10 cellular contexts compared by ENCODE assay signal in the genomic region with DNA sequence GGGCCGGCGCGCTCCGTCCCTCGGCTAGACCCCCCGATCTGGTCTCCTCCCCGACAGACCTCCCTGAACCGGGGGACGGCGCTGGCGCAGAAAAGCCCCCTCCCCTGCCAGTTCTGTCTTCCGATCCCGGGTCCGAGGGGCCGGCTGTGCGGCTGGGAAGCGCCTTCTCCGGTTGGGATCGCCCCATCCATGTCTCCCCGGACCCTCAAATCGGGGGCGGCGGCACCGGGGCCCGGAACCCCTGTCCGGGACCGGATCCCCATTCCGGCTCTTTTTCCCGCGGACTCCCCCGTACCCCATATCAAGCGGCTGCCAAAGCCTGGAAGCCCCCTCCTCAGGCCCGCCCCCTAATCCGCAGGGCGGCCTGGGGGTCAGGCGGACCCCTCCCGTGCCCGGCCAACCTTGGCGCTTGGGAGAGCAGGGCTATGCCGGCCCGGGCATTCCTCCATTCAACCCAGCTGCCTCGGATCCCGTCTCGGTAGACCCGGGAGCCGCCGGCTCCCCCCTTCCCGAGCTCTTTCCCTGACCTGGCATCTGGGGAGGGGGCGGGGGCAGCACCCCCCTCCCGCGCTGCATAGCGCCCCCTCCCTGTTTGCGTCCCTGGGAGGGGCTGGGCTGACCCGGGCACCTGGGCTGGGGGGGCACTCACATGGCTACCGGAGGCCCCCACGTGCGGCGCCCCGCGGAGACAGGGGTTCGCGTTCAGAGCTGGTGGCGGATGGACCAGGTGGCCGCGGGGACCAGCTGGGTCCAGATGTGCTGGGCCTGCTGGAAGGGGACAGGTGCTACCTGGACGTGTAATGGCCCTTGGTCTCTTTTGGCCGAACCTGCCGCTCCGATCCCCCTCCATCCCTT. TPM values are rescaled to one million over a fixed set of nuclear protein-coding genes. Genes with fewer than 3 reads are reported as not detected.
A peak's percentile ranks its signal among the peaks of the same experiment; 100 is the strongest.
DNase-seq lines count a peak whose midpoint lies in the region; ATAC-seq, FAIRE-seq and TF ChIP-seq lines count a peak whose summit lies in the region.
"Had no signal": no experiment of that assay in that cellular context is flagged by ENCODE, and none has a peak within 500 bp of the region (broad histone marks: within the 10 kb centered on the region; RNA-seq: fewer than 3 reads in every experiment).

No MANE protein-coding gene starts in this region.

- H3K36me3 ChIP-seq in BLaER1 (no peaks in the 10 kb centered on the region), HEK293 (ENCODE audit: control insufficient read depth in 2 of 2, insufficient read depth in 1 of 2, low read length in 2 of 2) (no peaks in the 10 kb centered on the region), H1 (ENCODE audit: control insufficient read depth in 2 of 4, insufficient read depth in 4 of 4, low read length in 3 of 4) (no peaks in the 10 kb centered on the region), osteoblast (ENCODE audit: insufficient read depth, low read length) (no peaks in the 10 kb centered on the region)
- H3K36me3 ChIP-seq: transverse colon had no signal

- H2BK20ac ChIP-seq in H1 (ENCODE audit: low read length): no peak overlapping the region

- no peak overlapping the region for H2AK5ac ChIP-seq in H1 (ENCODE audit: low read depth, low read length)

- TF ChIP-seq CTCF in HEK293 (tag by site-specific recombination; IDR thresholded peaks at IDR 0.05) (no peak), H1 (IDR thresholded peaks at IDR 0.05; ENCODE audit: control extremely low read depth in 1 of 3, insufficient read depth in 1 of 3, low read depth in 1 of 3, low read length in 3 of 3) (no peak), osteoblast (IDR thresholded peaks at IDR 0.05; ENCODE audit: extremely low read depth, low read depth, low read length) (no peak)

- H3K79me2 ChIP-seq in H1 (ENCODE audit: control insufficient read depth in 1 of 2, insufficient read depth in 2 of 2, low read length in 2 of 2) (no peaks in the 10 kb centered on the region), osteoblast (ENCODE audit: insufficient read depth, low read length) (no peaks in the 10 kb centered on the region)

- no peak for TF ChIP-seq RAD21 in H1 (IDR thresholded peaks at IDR 0.05 in 1 of 2, conservative IDR thresholded peaks at IDR 0.05 in 1 of 2; ENCODE audit: low read depth in 2 of 2, low read length in 2 of 2)

- H3K4me3 ChIP-seq in BLaER1 (peak overlapping the region; percentile 48; the same call in 1 of the 2 replicates), HEK293 (ENCODE audit: low read depth, low read length) (peak overlapping the region; percentile 43), H1 (ENCODE audit: extremely low read depth in 1 of 4, insufficient read depth in 2 of 4, low read depth in 3 of 4, low read length in 4 of 4) (peak overlapping the region; percentile 57 to 80 (median 63)), osteoblast (ENCODE audit: insufficient read depth, low read length) (no peak overlapping the region)

- H3K4ac ChIP-seq in H1 (replicated peaks; ENCODE audit: insufficient read length, low read depth, low read length): no peak overlapping the region

- H3K4me2 ChIP-seq in BLaER1 (peak overlapping the region; percentile 57), H1 (ENCODE audit: insufficient read depth in 1 of 2, low read depth in 2 of 2, low read length in 2 of 2) (peak overlapping the region; percentile 64 to 90), osteoblast (ENCODE audit: insufficient read depth, low read length) (no peak overlapping the region)

- no peak overlapping the region for H4K5ac ChIP-seq in H1 (ENCODE audit: insufficient read length, low read depth, low read length)

- H2BK15ac ChIP-seq in H1 (ENCODE audit: low read length): no peak overlapping the region

- H3K4me1 ChIP-seq in BLaER1 (no peaks in the 10 kb centered on the region), HEK293 (ENCODE audit: control insufficient read depth, insufficient read depth, low read length) (no peaks in the 10 kb centered on the region), H1 (replicated peaks in 1 of 4; ENCODE audit: control insufficient read depth in 3 of 4, insufficient read depth in 4 of 4, low read length in 3 of 4) (peaks cover 0 to 9% (median 4%) of the 10 kb centered on the region in 4 experiments; a peak in 6 of 7 replicates), osteoblast (ENCODE audit: insufficient read depth, low read length) (no peaks in the 10 kb centered on the region)

- no peak overlapping the region for H3K9ac ChIP-seq in BLaER1
- H3K9ac ChIP-seq in H1 (replicated peaks in 1 of 4; ENCODE audit: extremely low read depth in 1 of 4, low read depth in 3 of 4, low read length in 3 of 4): peak overlapping the region in 1 of 4 experiments; percentile 42; a peak in 1 of 7 replicates

- H3K9me3 ChIP-seq in BLaER1 (no peaks in the 10 kb centered on the region), HEK293 (ENCODE audit: control insufficient read depth, insufficient read depth, low read depth, low read length) (no peaks in the 10 kb centered on the region), H1 (ENCODE audit: insufficient read depth in 2 of 2, low read depth in 1 of 2, low read length in 1 of 2) (no peaks in the 10 kb centered on the region), osteoblast (ENCODE audit: low read depth, low read length) (no peaks in the 10 kb centered on the region)
- H3K9me3 ChIP-seq: transverse colon had no signal

- H2AFZ ChIP-seq in H1 (ENCODE audit: low read length) (no peak overlapping the region), osteoblast (ENCODE audit: low read length) (no peak overlapping the region)

- peaks cover 79% of the 10 kb centered on the region for H3K27me3 ChIP-seq in BLaER1
- peaks cover 0 to 30% (median 22%) of the 10 kb centered on the region in 4 experiments; a peak in 6 of 7 replicates for H3K27me3 ChIP-seq in H1 (replicated peaks in 1 of 4; ENCODE audit: control insufficient read depth in 3 of 4, extremely low read depth in 1 of 4, insufficient read depth in 3 of 4, low read length in 3 of 4)
- H3K27me3 ChIP-seq in osteoblast (ENCODE audit: insufficient read depth, low read length): peaks cover 78% of the 10 kb centered on the region

- CTCF ChIA-PET in HEK293 (lab: Yijun Ruan, JAX) (interaction anchor here (0.5 to 0.7 kb wide), 4 partner anchors 36 to 250 kb away, joined by 3 to 5 read pairs (median 3); no protein-coding TSS in a partner anchor), H1 (lab: Charles Lee; ENCODE audit: partially characterized antibody) (interaction anchor here (0.8 to 2.4 kb wide), 8 partner anchors 11 to 169 kb away, joined by 3 to 12 read pairs (median 6); no protein-coding TSS in a partner anchor)

- H3K79me1 ChIP-seq in H1 (ENCODE audit: low read depth, low read length): peaks cover 2% of the 10 kb centered on the region

- 3% methylated on average over 29 of the region's 69 CpGs; no CpG with 5 or more reads in 1 of the 2 experiments for WGBS in H1 (ENCODE audit: extremely low coverage in 1 of 2, insufficient coverage in 1 of 2, insufficient read length in 1 of 2, insufficient replicate concordance in 2 of 2, low coverage in 1 of 2, low lambda C conversion rate in 2 of 2, missing lambda C conversion rate in 1 of 2), 2 experiments

- H3K14ac ChIP-seq in H1 (ENCODE audit: insufficient read length): no peak overlapping the region

- no peak for FAIRE-seq in H1 (lab: Jason Lieb, UNC)

- H3K18ac ChIP-seq in H1 (ENCODE audit: extremely low read depth, low read length): no peak overlapping the region; the same call in 1 of the 2 replicates

- TF ChIP-seq EP300 in H1 (IDR thresholded peaks at IDR 0.05; ENCODE audit: borderline replicate concordance in 1 of 2, low read depth in 2 of 2, low read length in 2 of 2): no peak

- H3K27ac ChIP-seq in BLaER1 (no peak overlapping the region), HEK293 (ENCODE audit: extremely low read depth, low read depth, low read length) (no peak overlapping the region; the same call in 1 of the 2 replicates), H1 (ENCODE audit: low read depth, low read length) (no peak overlapping the region), osteoblast (ENCODE audit: low read depth, low read length) (no peak overlapping the region)
- H3K27ac ChIP-seq: transverse colon had no signal

- no peak overlapping the region; the same call in 1 of the 2 replicates for H2BK5ac ChIP-seq in H1 (ENCODE audit: low read depth, low read length)

- H3K56ac ChIP-seq in H1 (replicated peaks; ENCODE audit: insufficient read length, low read depth, low read length): no peak overlapping the region

- H3K23ac ChIP-seq in H1 (ENCODE audit: insufficient read length): no peak overlapping the region

- no peak for TF ChIP-seq POLR2A in H1 (IDR thresholded peaks at IDR 0.05; ENCODE audit: control extremely low read depth in 1 of 2, low read depth in 2 of 2, low read length in 2 of 2)

- DNase-seq in H1 (ENCODE audit: low read depth in 1 of 2, low spot score in 2 of 2) (peak in 1 of 2 experiments; percentile 65), osteoblast (ENCODE audit: insufficient read length, low spot score, missing footprints) (peak; percentile 80)
- DNase-seq: DMS153, NCI-H226, transverse colon had no signal

- H4K20me1 ChIP-seq in BLaER1 (peaks cover 45% of the 10 kb centered on the region; the same call in 1 of the 2 replicates), H1 (replicated peaks in 1 of 2; ENCODE audit: control insufficient read depth in 1 of 2, insufficient read depth in 2 of 2, low read length in 2 of 2) (peaks cover 5 to 7% of the 10 kb centered on the region in 2 experiments), osteoblast (ENCODE audit: insufficient read depth, low read length) (no peaks in the 10 kb centered on the region)

- no peak for ATAC-seq in HG03469 (IDR thresholded peaks at IDR 0.05; ENCODE audit: unreplicated experiment)
- ATAC-seq in GM18502 (IDR thresholded peaks at IDR 0.05; ENCODE audit: poor library complexity, unreplicated experiment): no peak
- no peak for ATAC-seq in HG03565 (IDR thresholded peaks at IDR 0.05; ENCODE audit: unreplicated experiment)

- H3K23me2 ChIP-seq in H1 (ENCODE audit: low read depth, low read length): peaks cover 14% of the 10 kb centered on the region; the same call in 1 of the 2 replicates

- POLR2A ChIA-PET in HEK293 (lab: Yijun Ruan, JAX): no interaction called here
- POLR2A ChIA-PET in H1 (lab: Charles Lee; ENCODE audit: partially characterized antibody): interaction anchor here (1.4 kb wide), 1 partner anchor 32 kb away, joined by 4 read pairs; no protein-coding TSS in a partner anchor

- H4K91ac ChIP-seq in H1 (replicated peaks; ENCODE audit: insufficient read length, low read length): no peak overlapping the region

- H2BK120ac ChIP-seq in H1 (replicated peaks; ENCODE audit: low read depth, low read length): no peak overlapping the region

- peak overlapping the region; percentile 12; the same call in 1 of the 2 replicates for H4K8ac ChIP-seq in H1 (ENCODE audit: extremely low read depth, insufficient read depth, low read length)

- H2BK12ac ChIP-seq in H1 (ENCODE audit: low read depth, low read length): no peak overlapping the region

RNA-seq across cellular contexts. Expression of gene DLGAP4, which starts 0.6 kb away (rescaled TPM):
- 57.2 and 61.8 TPM in 2 replicates for total RNA-seq in H1 (2021; fragmentation: NEBNext Ultra II Directional; extraction: Animal tissue kit (Norgen Biotek cat#: 25700))
- 41.2 and 81.9 TPM in 2 replicates for polyA plus RNA-seq in H1 (2011; rRNA removed)
- polyA plus RNA-seq in H1 (2011; cell fraction: cytosol; rRNA removed): 38.1 TPM
- 82.7 TPM for polyA plus RNA-seq in H1 (2011; cell fraction: nucleus; rRNA removed)
- polyA plus RNA-seq in H1 (2012, experiment 1 of 2): 43.5 to 57.6 TPM (median 49.1 TPM) in 4 replicates
- polyA plus RNA-seq in H1 (2012, experiment 2 of 2): 36.6 TPM
- 40.4 TPM for polyA plus RNA-seq in H1 (2013, experiment 1 of 2)
- 39.5 TPM for polyA plus RNA-seq in H1 (2013, experiment 2 of 2)
- polyA minus RNA-seq in H1 (2011; rRNA and poly(A)+ RNA removed): 33.9 and 37.3 TPM in 2 replicates
- 84.8 TPM for polyA minus RNA-seq in H1 (2011; cell fraction: cytosol; rRNA and poly(A)+ RNA removed)
- polyA minus RNA-seq in H1 (2011; cell fraction: nucleus; rRNA and poly(A)+ RNA removed): 50.5 TPM
- 17.4 and 18.1 TPM in 2 replicates for total RNA-seq in osteoblast
